Comparison of ENCODE assay signal across 16 cellular contexts in the genomic region with DNA sequence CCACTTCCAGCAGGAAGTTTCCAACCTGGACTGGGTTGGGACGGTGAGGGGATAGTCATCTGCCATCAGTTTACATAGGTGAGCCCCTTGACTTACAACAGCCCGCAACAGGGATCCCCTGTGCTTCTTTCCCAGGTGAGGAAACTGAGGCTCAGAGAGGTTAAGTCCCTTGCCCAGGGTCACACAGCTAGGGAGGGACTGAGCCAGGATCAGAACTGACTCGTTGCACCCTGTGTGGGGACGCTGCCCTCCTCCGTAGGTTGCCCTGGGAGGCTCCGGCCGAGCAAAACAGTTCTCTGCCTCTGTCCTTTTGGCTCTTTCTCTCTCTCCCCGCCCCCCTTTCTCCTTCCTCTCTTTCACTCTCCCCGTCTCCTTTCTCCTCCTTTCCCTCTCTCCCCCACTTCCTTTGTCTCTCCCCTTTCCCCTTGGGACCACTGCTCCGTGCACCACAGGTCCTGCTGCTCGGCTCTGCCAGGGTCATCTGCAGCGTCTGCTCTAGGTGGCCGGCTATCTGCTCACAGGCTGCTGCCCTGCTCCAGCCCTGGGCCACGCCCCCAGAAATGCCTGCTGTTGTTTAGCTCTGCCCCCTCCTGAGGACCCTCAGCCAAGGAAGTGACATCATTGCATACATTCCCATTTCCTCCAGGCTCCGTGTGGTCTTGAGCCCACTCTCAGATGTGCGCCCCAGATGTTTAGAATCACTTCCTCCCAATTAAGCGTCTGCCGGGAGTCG.
DNase-seq lines count a peak whose midpoint lies in the region; ATAC-seq and TF ChIP-seq lines count a peak whose summit lies in the region.
"Had no signal": no experiment of that assay in that cellular context is flagged by ENCODE, and none has a peak within 500 bp of the region (broad histone marks: within the 10 kb centered on the region; RNA-seq: fewer than 3 reads in every experiment).

No MANE protein-coding gene starts in this region.

- no peaks in the 10 kb centered on the region for H3K9me3 ChIP-seq in stomach smooth muscle (ENCODE audit: control insufficient read depth in 2 of 2, low read length in 2 of 2)
- no peaks in the 10 kb centered on the region for H3K9me3 ChIP-seq in CD8-positive, alpha-beta memory T cell (ENCODE audit: low read length)
- H3K9me3 ChIP-seq: prostate gland had no signal

- H3K36me3 Mint-ChIP-seq in WTC11: peaks cover 7% of the 10 kb centered on the region; the same call in 1 of the 2 replicates
- peaks cover 0 to 2% (median 0%) of the 10 kb centered on the region in 3 donors for H3K36me3 Mint-ChIP-seq in CD8-positive, alpha-beta memory T cell

- H3K27ac ChIP-seq in stomach smooth muscle (ENCODE audit: low read length): peak overlapping the region; percentile 37
- no peak overlapping the region for H3K27ac ChIP-seq in CD8-positive, alpha-beta memory T cell (ENCODE audit: low read depth, low read length)
- H3K27ac ChIP-seq: KMS-11, prostate gland had no signal

- peaks cover 23% of the 10 kb centered on the region for H3K27me3 Mint-ChIP-seq in WTC11 (ENCODE audit: low read depth)
- no peaks in the 10 kb centered on the region for H3K27me3 Mint-ChIP-seq in CD8-positive, alpha-beta memory T cell

- H3K36me3 ChIP-seq in stomach smooth muscle (ENCODE audit: control insufficient read depth in 2 of 2, insufficient read depth in 2 of 2, low read length in 2 of 2): peaks cover 4 to 20% of the 10 kb centered on the region in 2 donors
- no peaks in the 10 kb centered on the region for H3K36me3 ChIP-seq in CD8-positive, alpha-beta memory T cell (ENCODE audit: insufficient read depth, low read length)
- H3K36me3 ChIP-seq: prostate gland had no signal

- CTCF ChIA-PET in WTC11 (lab: Charles Lee): interaction anchor here (0.6 to 3.1 kb wide), 11 partner anchors 10 to 1182 kb away, joined by 3 to 18 read pairs (median 3); no protein-coding TSS in a partner anchor
- CTCF ChIA-PET in CD8-positive, alpha-beta memory T cell (lab: Charles Lee): no interaction called here

- H3K4me3 Mint-ChIP-seq in WTC11: peak overlapping the region; percentile 25
- no peak overlapping the region for H3K4me3 Mint-ChIP-seq in CD8-positive, alpha-beta memory T cell

- no peaks in the 10 kb centered on the region for H3K9me3 Mint-ChIP-seq in WTC11
- H3K9me3 Mint-ChIP-seq in CD8-positive, alpha-beta memory T cell: no peaks in the 10 kb centered on the region

- no peak overlapping the region for H3K4me3 ChIP-seq in stomach smooth muscle (ENCODE audit: low read length in 2 of 2)
- H3K4me3 ChIP-seq in CD8-positive, alpha-beta memory T cell (ENCODE audit: low read length): no peak overlapping the region
- H3K4me3 ChIP-seq: prostate gland had no signal

- peak overlapping the region; percentile 93 for H3K27ac Mint-ChIP-seq in WTC11
- H3K27ac Mint-ChIP-seq in CD8-positive, alpha-beta memory T cell: no peak overlapping the region

- no peaks in the 10 kb centered on the region for H3K27me3 ChIP-seq in stomach smooth muscle (ENCODE audit: control insufficient read depth in 1 of 2, insufficient read depth in 2 of 2, low read length in 2 of 2)
- H3K27me3 ChIP-seq in CD8-positive, alpha-beta memory T cell (ENCODE audit: insufficient read depth, low read length, poor library complexity, severe bottlenecking): no peaks in the 10 kb centered on the region

- DNase-seq in NCI-H2171 (lab: John Stamatoyannopoulos, UW) (peak; percentile 84), NCI-H2171 treated with DMSO at 0.1 percent for 48 hours (lab: John Stamatoyannopoulos, UW) (no peak), WTC11 (ENCODE audit: low spot score) (peak; percentile 76), iPS-NIHi7 (ENCODE audit: extremely low spot score) (peak; percentile 83), foreskin melanocyte (no peak)
- no peak for DNase-seq in CD8-positive, alpha-beta memory T cell
- no peak for DNase-seq in activated naive CD4-positive, alpha-beta T cell (lab: John Stamatoyannopoulos, UW)
- DNase-seq: activated CD4-positive, alpha-beta T cell treated with anti-CD3 and anti-CD28 coated beads, Interleukin-2, amount 50 U/mL, for 1 hour; activated effector memory CD4-positive, alpha-beta T cell treated with Interleukin-2 at 50 U/mL for 16 hours; caudate nucleus; DND-41; kidney glomerular epithelial cell; NCI-H510A treated with DMSO at 0.1 percent for 48 hours had no signal

- ATAC-seq in WTC11: peak; percentile 92

- no peak for TF ChIP-seq CTCF in WTC11 (IDR thresholded peaks at IDR 0.05)

- H3K9ac ChIP-seq in stomach smooth muscle (ENCODE audit: low read length in 2 of 2): no peak overlapping the region
- H3K9ac ChIP-seq: KMS-11 had no signal

- H3K4me1 ChIP-seq in stomach smooth muscle (ENCODE audit: control insufficient read depth, insufficient read depth, low read length): peaks cover 47% of the 10 kb centered on the region
- H3K4me1 ChIP-seq in CD8-positive, alpha-beta memory T cell (ENCODE audit: insufficient read depth, low read length): no peaks in the 10 kb centered on the region

- H3K4me1 Mint-ChIP-seq in WTC11: peaks cover 34% of the 10 kb centered on the region
- H3K4me1 Mint-ChIP-seq in CD8-positive, alpha-beta memory T cell: peaks cover 0 to 4% (median 0%) of the 10 kb centered on the region in 3 donors

- POLR2A ChIA-PET in WTC11 (lab: Charles Lee): interaction anchor here (0.9 to 3.0 kb wide), 4 partner anchors 9 to 14 kb away, joined by 3 to 15 read pairs (median 6); no protein-coding TSS in a partner anchor
- POLR2A ChIA-PET in CD8-positive, alpha-beta memory T cell (lab: Charles Lee): no interaction called here

TF ChIP-seq in WTC11, 78 proteins besides CTCF, POLR2A, EP300 and RAD21:
- 0 out of 2 replicates have a peak, but pooled peaks have one; percentile 32 for TF ChIP-seq CREM (CRISPR knock-in tag; IDR thresholded peaks at IDR 0.05)
- no peak for TF ChIP-seq NFE2L1 (CRISPR knock-in tag; IDR thresholded peaks at IDR 0.05)
- TF ChIP-seq, protein P1, sequence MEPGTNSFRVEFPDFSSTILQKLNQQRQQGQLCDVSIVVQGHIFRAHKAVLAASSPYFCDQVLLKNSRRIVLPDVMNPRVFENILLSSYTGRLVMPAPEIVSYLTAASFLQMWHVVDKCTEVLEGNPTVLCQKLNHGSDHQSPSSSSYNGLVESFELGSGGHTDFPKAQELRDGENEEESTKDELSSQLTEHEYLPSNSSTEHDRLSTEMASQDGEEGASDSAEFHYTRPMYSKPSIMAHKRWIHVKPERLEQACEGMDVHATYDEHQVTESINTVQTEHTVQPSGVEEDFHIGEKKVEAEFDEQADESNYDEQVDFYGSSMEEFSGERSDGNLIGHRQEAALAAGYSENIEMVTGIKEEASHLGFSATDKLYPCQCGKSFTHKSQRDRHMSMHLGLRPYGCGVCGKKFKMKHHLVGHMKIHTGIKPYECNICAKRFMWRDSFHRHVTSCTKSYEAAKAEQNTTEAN (CRISPR knock-in tag; IDR thresholded peaks at IDR 0.05): no peak
- 0 out of 2 replicates have a peak, but pooled peaks have one; percentile 40 for TF ChIP-seq MAX (CRISPR knock-in tag; IDR thresholded peaks at IDR 0.05)
- no peak for TF ChIP-seq IRF1 (CRISPR knock-in tag; IDR thresholded peaks at IDR 0.05)
TF ChIP-seq in WTC11: peak in this region for 2.

Comparison
In these comparisons a context has a peak if more than half of its experiments do, and no peak if none do; other contexts are left out.
1. DNase-seq: peak in NCI-H2171 (single experiment), WTC11 (single experiment) and iPS-NIHi7 (single experiment); none in NCI-H2171 treated with DMSO at 0.1 percent for 48 hours (single experiment), foreskin melanocyte (single experiment), CD8-positive, alpha-beta memory T cell (0 of 5) and activated naive CD4-positive, alpha-beta T cell (0 of 4).